1 cellular context compared by ENCODE assay signal in the genomic region with DNA sequence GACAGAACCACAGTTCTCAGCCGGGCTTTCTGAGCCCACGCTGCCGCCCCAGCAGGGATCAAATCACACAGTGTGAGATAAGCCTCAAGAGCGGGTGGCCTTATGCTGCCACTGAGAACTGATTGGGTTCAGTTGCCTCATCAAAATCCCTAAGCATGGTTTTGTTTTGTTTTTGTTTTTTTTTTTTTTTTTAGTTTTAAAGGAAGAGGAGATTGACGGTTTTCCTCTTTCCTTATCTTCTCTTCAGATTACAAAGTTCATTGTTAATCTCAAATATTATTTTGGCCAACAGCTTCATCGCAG.
TF ChIP-seq lines count a peak whose summit lies in the region.

No MANE protein-coding gene starts in this region.

TF ChIP-seq in K562, 482 proteins besides CTCF, POLR2A, EP300 and RAD21 (continued from another document):
- TF ChIP-seq, protein P1, sequence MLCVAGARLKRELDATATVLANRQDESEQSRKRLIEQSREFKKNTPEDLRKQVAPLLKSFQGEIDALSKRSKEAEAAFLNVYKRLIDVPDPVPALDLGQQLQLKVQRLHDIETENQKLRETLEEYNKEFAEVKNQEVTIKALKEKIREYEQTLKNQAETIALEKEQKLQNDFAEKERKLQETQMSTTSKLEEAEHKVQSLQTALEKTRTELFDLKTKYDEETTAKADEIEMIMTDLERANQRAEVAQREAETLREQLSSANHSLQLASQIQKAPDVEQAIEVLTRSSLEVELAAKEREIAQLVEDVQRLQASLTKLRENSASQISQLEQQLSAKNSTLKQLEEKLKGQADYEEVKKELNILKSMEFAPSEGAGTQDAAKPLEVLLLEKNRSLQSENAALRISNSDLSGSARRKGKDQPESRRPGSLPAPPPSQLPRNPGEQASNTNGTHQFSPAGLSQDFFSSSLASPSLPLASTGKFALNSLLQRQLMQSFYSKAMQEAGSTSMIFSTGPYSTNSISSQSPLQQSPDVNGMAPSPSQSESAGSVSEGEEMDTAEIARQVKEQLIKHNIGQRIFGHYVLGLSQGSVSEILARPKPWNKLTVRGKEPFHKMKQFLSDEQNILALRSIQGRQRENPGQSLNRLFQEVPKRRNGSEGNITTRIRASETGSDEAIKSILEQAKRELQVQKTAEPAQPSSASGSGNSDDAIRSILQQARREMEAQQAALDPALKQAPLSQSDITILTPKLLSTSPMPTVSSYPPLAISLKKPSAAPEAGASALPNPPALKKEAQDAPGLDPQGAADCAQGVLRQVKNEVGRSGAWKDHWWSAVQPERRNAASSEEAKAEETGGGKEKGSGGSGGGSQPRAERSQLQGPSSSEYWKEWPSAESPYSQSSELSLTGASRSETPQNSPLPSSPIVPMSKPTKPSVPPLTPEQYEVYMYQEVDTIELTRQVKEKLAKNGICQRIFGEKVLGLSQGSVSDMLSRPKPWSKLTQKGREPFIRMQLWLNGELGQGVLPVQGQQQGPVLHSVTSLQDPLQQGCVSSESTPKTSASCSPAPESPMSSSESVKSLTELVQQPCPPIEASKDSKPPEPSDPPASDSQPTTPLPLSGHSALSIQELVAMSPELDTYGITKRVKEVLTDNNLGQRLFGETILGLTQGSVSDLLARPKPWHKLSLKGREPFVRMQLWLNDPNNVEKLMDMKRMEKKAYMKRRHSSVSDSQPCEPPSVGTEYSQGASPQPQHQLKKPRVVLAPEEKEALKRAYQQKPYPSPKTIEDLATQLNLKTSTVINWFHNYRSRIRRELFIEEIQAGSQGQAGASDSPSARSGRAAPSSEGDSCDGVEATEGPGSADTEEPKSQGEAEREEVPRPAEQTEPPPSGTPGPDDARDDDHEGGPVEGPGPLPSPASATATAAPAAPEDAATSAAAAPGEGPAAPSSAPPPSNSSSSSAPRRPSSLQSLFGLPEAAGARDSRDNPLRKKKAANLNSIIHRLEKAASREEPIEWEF (CRISPR knock-in tag; IDR thresholded peaks at IDR 0.05) = no peak
- TF ChIP-seq, protein P2, sequence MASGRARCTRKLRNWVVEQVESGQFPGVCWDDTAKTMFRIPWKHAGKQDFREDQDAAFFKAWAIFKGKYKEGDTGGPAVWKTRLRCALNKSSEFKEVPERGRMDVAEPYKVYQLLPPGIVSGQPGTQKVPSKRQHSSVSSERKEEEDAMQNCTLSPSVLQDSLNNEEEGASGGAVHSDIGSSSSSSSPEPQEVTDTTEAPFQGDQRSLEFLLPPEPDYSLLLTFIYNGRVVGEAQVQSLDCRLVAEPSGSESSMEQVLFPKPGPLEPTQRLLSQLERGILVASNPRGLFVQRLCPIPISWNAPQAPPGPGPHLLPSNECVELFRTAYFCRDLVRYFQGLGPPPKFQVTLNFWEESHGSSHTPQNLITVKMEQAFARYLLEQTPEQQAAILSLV (tag; IDR thresholded peaks at IDR 0.05) = no peak
- TF ChIP-seq HNRNPLL (IDR thresholded peaks at IDR 0.05; ENCODE audit: low read depth, low read length, poor library complexity, severe bottlenecking) = no peak
- no peak for TF ChIP-seq RFX5 (IDR thresholded peaks at IDR 0.05; ENCODE audit: low read depth, low read length)
- no peak for TF ChIP-seq ZNF175 (CRISPR knock-in tag; IDR thresholded peaks at IDR 0.05; ENCODE audit: low read depth)
- 0 out of 2 replicates have a peak, but pooled peaks have one; percentile 11 for TF ChIP-seq DNMT1 (IDR thresholded peaks at IDR 0.05)
